In the genomic region with DNA sequence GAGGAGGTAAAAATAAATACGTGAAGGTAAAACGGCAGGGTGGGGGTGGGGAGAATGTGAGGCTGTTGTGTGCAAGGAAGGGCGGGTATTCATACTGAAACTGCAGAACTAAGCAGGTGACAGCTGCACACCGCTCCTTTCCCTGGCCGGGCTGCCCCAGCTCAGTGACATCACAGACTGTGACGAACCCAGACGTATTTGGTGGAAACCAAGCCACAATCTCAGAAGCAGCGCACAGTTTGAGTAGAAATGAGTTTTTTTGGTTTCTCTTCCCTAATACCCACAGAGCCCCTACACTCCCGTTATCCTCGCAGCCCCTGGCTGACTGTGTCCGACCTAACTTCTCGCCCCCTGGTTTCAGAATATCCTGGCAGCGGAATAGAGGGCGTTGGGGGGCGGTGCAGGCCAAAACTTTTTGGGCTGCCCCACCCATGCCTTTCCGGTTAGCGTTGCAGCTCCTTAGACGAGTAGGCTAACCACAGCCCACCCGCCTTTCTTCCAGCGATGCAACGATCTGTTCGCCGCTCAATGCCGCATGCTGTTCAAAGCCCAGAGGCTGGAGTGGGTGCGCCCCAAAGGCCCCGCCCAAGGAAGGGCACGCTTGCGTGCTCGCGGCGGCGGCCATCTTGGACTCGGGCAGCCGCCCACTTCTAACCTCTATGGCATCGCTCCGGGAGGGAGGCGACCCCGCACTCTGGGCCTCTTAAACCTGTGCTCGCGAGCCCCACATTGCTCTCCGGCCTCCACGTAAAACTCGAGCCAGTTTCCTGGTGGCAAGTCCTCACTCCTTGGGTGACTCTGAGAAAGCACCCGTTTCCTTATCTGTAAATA, we compare ENCODE assay signal across 1 cellular context.
TF ChIP-seq lines count a peak whose summit lies in the region.

No MANE protein-coding gene starts in this region.

TF ChIP-seq in HepG2, 621 proteins besides CTCF, POLR2A, EP300 and RAD21 (continued from another document and continues in another):
- TF ChIP-seq, protein P1, sequence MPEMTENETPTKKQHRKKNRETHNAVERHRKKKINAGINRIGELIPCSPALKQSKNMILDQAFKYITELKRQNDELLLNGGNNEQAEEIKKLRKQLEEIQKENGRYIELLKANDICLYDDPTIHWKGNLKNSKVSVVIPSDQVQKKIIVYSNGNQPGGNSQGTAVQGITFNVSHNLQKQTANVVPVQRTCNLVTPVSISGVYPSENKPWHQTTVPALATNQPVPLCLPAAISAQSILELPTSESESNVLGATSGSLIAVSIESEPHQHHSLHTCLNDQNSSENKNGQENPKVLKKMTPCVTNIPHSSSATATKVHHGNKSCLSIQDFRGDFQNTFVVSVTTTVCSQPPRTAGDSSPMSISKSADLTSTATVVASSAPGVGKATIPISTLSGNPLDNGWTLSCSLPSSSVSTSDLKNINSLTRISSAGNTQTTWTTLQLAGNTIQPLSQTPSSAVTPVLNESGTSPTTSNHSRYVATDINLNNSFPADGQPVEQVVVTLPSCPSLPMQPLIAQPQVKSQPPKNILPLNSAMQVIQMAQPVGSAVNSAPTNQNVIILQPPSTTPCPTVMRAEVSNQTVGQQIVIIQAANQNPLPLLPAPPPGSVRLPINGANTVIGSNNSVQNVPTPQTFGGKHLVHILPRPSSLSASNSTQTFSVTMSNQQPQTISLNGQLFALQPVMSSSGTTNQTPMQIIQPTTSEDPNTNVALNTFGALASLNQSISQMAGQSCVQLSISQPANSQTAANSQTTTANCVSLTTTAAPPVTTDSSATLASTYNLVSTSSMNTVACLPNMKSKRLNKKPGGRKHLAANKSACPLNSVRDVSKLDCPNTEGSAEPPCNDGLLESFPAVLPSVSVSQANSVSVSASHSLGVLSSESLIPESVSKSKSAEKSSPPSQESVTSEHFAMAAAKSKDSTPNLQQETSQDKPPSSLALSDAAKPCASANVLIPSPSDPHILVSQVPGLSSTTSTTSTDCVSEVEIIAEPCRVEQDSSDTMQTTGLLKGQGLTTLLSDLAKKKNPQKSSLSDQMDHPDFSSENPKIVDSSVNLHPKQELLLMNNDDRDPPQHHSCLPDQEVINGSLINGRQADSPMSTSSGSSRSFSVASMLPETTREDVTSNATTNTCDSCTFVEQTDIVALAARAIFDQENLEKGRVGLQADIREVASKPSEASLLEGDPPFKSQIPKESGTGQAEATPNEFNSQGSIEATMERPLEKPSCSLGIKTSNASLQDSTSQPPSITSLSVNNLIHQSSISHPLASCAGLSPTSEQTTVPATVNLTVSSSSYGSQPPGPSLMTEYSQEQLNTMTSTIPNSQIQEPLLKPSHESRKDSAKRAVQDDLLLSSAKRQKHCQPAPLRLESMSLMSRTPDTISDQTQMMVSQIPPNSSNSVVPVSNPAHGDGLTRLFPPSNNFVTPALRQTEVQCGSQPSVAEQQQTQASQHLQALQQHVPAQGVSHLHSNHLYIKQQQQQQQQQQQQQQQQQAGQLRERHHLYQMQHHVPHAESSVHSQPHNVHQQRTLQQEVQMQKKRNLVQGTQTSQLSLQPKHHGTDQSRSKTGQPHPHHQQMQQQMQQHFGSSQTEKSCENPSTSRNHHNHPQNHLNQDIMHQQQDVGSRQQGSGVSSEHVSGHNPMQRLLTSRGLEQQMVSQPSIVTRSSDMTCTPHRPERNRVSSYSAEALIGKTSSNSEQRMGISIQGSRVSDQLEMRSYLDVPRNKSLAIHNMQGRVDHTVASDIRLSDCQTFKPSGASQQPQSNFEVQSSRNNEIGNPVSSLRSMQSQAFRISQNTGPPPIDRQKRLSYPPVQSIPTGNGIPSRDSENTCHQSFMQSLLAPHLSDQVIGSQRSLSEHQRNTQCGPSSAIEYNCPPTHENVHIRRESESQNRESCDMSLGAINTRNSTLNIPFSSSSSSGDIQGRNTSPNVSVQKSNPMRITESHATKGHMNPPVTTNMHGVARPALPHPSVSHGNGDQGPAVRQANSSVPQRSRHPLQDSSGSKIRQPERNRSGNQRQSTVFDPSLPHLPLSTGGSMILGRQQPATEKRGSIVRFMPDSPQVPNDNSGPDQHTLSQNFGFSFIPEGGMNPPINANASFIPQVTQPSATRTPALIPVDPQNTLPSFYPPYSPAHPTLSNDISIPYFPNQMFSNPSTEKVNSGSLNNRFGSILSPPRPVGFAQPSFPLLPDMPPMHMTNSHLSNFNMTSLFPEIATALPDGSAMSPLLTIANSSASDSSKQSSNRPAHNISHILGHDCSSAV (CRISPR knock-in tag; IDR thresholded peaks at IDR 0.05; ENCODE audit: borderline replicate concordance): no peak
- TF ChIP-seq ZNF329 (CRISPR knock-in tag; IDR thresholded peaks at IDR 0.05; ENCODE audit: low read depth) (no peak), TSC22D2 (CRISPR knock-in tag; IDR thresholded peaks at IDR 0.05; ENCODE audit: borderline replicate concordance) (no peak), IKZF4 (CRISPR knock-in tag; IDR thresholded peaks at IDR 0.05; ENCODE audit: borderline replicate concordance, low read depth, not compliant biosample characterization) (no peak), ZIK1 (CRISPR knock-in tag; IDR thresholded peaks at IDR 0.05; ENCODE audit: borderline replicate concordance, low read depth) (0 out of 2 replicates have a peak, but pooled peaks have one; percentile 69), KLF16 (CRISPR knock-in tag; IDR thresholded peaks at IDR 0.05) (peak in 1 of 2 experiments; percentile 87; a peak in 2 of 4 replicates), ZNF17 (CRISPR knock-in tag; IDR thresholded peaks at IDR 0.05) (no peak), MTF1 (CRISPR knock-in tag; IDR thresholded peaks at IDR 0.05) (no peak), FOXA1 (IDR thresholded peaks at IDR 0.05) (no peak), FOXA1 (CRISPR knock-in tag; IDR thresholded peaks at IDR 0.05) (no peak), THAP11 (CRISPR knock-in tag; IDR thresholded peaks at IDR 0.05) (peak; percentile 71), NBN (conservative IDR thresholded peaks at IDR 0.05) (no peak), ZNF549 (CRISPR knock-in tag; IDR thresholded peaks at IDR 0.05) (no peak), KLF9 (CRISPR knock-in tag; IDR thresholded peaks at IDR 0.05; ENCODE audit: low read depth) (peak; percentile 69; the same call in 1 of the 2 replicates), GABPB1 (CRISPR knock-in tag; IDR thresholded peaks at IDR 0.05) (peak; percentile 81), ZZZ3 (CRISPR knock-in tag; IDR thresholded peaks at IDR 0.05; ENCODE audit: borderline replicate concordance) (no peak; the same call in 1 of the 2 replicates), KDM1A (CRISPR knock-in tag; IDR thresholded peaks at IDR 0.05) (no peak), ZNF484 (CRISPR knock-in tag; IDR thresholded peaks at IDR 0.05; ENCODE audit: borderline replicate concordance, low read depth) (no peak), ZNF616 (CRISPR knock-in tag; IDR thresholded peaks at IDR 0.05; ENCODE audit: low read depth) (no peak), NR2C2 (CRISPR knock-in tag; IDR thresholded peaks at IDR 0.05; ENCODE audit: borderline replicate concordance) (peak; percentile 65; the same call in 1 of the 2 replicates), MAF1 (CRISPR knock-in tag; IDR thresholded peaks at IDR 0.05; ENCODE audit: borderline replicate concordance) (no peak), RFXANK (CRISPR knock-in tag; IDR thresholded peaks at IDR 0.05) (no peak), ZNF337 (CRISPR knock-in tag; IDR thresholded peaks at IDR 0.05; ENCODE audit: borderline replicate concordance, low read depth) (no peak)
- TF ChIP-seq, protein P2, sequence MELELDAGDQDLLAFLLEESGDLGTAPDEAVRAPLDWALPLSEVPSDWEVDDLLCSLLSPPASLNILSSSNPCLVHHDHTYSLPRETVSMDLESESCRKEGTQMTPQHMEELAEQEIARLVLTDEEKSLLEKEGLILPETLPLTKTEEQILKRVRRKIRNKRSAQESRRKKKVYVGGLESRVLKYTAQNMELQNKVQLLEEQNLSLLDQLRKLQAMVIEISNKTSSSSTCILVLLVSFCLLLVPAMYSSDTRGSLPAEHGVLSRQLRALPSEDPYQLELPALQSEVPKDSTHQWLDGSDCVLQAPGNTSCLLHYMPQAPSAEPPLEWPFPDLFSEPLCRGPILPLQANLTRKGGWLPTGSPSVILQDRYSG (CRISPR knock-in tag; IDR thresholded peaks at IDR 0.05): 0 out of 2 replicates have a peak, but pooled peaks have one; percentile 80
- TF ChIP-seq, protein P3, sequence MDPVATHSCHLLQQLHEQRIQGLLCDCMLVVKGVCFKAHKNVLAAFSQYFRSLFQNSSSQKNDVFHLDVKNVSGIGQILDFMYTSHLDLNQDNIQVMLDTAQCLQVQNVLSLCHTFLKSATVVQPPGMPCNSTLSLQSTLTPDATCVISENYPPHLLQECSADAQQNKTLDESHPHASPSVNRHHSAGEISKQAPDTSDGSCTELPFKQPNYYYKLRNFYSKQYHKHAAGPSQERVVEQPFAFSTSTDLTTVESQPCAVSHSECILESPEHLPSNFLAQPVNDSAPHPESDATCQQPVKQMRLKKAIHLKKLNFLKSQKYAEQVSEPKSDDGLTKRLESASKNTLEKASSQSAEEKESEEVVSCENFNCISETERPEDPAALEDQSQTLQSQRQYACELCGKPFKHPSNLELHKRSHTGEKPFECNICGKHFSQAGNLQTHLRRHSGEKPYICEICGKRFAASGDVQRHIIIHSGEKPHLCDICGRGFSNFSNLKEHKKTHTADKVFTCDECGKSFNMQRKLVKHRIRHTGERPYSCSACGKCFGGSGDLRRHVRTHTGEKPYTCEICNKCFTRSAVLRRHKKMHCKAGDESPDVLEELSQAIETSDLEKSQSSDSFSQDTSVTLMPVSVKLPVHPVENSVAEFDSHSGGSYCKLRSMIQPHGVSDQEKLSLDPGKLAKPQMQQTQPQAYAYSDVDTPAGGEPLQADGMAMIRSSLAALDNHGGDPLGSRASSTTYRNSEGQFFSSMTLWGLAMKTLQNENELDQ (CRISPR knock-in tag; IDR thresholded peaks at IDR 0.05; ENCODE audit: borderline replicate concordance): no peak
- TF ChIP-seq, protein P4, sequence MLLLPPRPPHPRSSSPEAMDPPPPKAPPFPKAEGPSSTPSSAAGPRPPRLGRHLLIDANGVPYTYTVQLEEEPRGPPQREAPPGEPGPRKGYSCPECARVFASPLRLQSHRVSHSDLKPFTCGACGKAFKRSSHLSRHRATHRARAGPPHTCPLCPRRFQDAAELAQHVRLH (CRISPR knock-in tag; IDR thresholded peaks at IDR 0.05; ENCODE audit: borderline replicate concordance, low read depth): peak; percentile 92
- TF ChIP-seq, protein P5, sequence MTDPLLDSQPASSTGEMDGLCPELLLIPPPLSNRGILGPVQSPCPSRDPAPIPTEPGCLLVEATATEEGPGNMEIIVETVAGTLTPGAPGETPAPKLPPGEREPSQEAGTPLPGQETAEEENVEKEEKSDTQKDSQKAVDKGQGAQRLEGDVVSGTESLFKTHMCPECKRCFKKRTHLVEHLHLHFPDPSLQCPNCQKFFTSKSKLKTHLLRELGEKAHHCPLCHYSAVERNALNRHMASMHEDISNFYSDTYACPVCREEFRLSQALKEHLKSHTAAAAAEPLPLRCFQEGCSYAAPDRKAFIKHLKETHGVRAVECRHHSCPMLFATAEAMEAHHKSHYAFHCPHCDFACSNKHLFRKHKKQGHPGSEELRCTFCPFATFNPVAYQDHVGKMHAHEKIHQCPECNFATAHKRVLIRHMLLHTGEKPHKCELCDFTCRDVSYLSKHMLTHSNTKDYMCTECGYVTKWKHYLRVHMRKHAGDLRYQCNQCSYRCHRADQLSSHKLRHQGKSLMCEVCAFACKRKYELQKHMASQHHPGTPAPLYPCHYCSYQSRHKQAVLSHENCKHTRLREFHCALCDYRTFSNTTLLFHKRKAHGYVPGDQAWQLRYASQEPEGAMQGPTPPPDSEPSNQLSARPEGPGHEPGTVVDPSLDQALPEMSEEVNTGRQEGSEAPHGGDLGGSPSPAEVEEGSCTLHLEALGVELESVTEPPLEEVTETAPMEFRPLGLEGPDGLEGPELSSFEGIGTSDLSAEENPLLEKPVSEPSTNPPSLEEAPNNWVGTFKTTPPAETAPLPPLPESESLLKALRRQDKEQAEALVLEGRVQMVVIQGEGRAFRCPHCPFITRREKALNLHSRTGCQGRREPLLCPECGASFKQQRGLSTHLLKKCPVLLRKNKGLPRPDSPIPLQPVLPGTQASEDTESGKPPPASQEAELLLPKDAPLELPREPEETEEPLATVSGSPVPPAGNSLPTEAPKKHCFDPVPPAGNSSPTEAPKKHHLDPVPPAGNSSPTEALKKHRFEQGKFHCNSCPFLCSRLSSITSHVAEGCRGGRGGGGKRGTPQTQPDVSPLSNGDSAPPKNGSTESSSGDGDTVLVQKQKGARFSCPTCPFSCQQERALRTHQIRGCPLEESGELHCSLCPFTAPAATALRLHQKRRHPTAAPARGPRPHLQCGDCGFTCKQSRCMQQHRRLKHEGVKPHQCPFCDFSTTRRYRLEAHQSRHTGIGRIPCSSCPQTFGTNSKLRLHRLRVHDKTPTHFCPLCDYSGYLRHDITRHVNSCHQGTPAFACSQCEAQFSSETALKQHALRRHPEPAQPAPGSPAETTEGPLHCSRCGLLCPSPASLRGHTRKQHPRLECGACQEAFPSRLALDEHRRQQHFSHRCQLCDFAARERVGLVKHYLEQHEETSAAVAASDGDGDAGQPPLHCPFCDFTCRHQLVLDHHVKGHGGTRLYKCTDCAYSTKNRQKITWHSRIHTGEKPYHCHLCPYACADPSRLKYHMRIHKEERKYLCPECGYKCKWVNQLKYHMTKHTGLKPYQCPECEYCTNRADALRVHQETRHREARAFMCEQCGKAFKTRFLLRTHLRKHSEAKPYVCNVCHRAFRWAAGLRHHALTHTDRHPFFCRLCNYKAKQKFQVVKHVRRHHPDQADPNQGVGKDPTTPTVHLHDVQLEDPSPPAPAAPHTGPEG (CRISPR knock-in tag; IDR thresholded peaks at IDR 0.05): no peak
- TF ChIP-seq, protein P6, sequence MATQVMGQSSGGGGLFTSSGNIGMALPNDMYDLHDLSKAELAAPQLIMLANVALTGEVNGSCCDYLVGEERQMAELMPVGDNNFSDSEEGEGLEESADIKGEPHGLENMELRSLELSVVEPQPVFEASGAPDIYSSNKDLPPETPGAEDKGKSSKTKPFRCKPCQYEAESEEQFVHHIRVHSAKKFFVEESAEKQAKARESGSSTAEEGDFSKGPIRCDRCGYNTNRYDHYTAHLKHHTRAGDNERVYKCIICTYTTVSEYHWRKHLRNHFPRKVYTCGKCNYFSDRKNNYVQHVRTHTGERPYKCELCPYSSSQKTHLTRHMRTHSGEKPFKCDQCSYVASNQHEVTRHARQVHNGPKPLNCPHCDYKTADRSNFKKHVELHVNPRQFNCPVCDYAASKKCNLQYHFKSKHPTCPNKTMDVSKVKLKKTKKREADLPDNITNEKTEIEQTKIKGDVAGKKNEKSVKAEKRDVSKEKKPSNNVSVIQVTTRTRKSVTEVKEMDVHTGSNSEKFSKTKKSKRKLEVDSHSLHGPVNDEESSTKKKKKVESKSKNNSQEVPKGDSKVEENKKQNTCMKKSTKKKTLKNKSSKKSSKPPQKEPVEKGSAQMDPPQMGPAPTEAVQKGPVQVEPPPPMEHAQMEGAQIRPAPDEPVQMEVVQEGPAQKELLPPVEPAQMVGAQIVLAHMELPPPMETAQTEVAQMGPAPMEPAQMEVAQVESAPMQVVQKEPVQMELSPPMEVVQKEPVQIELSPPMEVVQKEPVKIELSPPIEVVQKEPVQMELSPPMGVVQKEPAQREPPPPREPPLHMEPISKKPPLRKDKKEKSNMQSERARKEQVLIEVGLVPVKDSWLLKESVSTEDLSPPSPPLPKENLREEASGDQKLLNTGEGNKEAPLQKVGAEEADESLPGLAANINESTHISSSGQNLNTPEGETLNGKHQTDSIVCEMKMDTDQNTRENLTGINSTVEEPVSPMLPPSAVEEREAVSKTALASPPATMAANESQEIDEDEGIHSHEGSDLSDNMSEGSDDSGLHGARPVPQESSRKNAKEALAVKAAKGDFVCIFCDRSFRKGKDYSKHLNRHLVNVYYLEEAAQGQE (IDR thresholded peaks at IDR 0.05; ENCODE audit: borderline replicate concordance in 1 of 2, low read depth in 1 of 2, low read length in 2 of 2): peak in 1 of 2 experiments; percentile 28; a peak in 1 of 4 replicates
